Comparison of ENCODE assay signal across 29 cellular contexts in genomic region chr1:228396770-228397453, GRCh38. TPM values are rescaled to one million over a fixed set of nuclear protein-coding genes. Genes with fewer than 3 reads are reported as not detected.
DNase-seq lines count a peak whose midpoint lies in the region; ATAC-seq, FAIRE-seq and TF ChIP-seq lines count a peak whose summit lies in the region.
"Had no signal": no experiment of that assay in that cellular context is flagged by ENCODE, and none has a peak within 500 bp of the region (broad histone marks: within the 10 kb centered on the region; RNA-seq: fewer than 3 reads in every experiment).

No MANE protein-coding gene starts in this region.

- TF ChIP-seq CTCF in natural killer cell (IDR thresholded peaks at IDR 0.05) (no peak), chondrocyte (IDR thresholded peaks at IDR 0.05) (no peak), upper lobe of right lung (IDR thresholded peaks at IDR 0.05) (no peak)

- DNase-seq in natural killer cell (peak; percentile 5), chondrocyte (ENCODE audit: low spot score) (peak; percentile 70), mesenteric fat pad (ENCODE audit: low spot score) (peak; percentile 77), upper lobe of right lung (peak; percentile 55), NCI-H146 (lab: John Stamatoyannopoulos, UW) (no peak), HTR-8/SVneo (ENCODE audit: insufficient read length, low spot score) (no peak)
- DNase-seq in natural killer cell treated with Interleukin-12 subunit alpha and Interleukin-12 subunit beta and Interleukin-15 and Interleukin-18, amount 100 ng/mL, for 72 hours (ENCODE audit: low spot score) = no peak
- DNase-seq: activated CD8-positive, alpha-beta memory T cell treated with anti-CD3 and anti-CD28 coated beads, Interleukin-2, amount 50 U/mL, for 4 hours; DMS53; islet precursor cell; naive B cell; NCI-H1048; NCI-H1694; NCI-H446 treated with DMSO at 0.1 percent for 48 hours; occipital lobe; stimulated activated naive B cell treated with anti-CD40 and anti-IgM and Interleukin-4, amounts not matched to agents 10 μg/mL and 1 μg/mL and 100 μg/mL, for 72 hours; substantia nigra; T-helper 1 cell had no signal

- no peaks in the 10 kb centered on the region for H3K27me3 ChIP-seq in upper lobe of right lung
- H3K27me3 ChIP-seq: ascending aorta, SJSA1, upper lobe of left lung had no signal

- no peaks in the 10 kb centered on the region for H3K9me3 ChIP-seq in upper lobe of right lung
- H3K9me3 ChIP-seq: ascending aorta, SJSA1, upper lobe of left lung had no signal

- no peak overlapping the region for H3K27ac ChIP-seq in upper lobe of right lung
- H3K27ac ChIP-seq: ascending aorta, SJSA1, upper lobe of left lung had no signal

- H3K4me1 ChIP-seq in upper lobe of right lung = peaks cover 12% of the 10 kb centered on the region

- FAIRE-seq in HTR-8/SVneo (lab: Jason Lieb, UNC) = no peak

- H3K9me3 Mint-ChIP-seq in natural killer cell (no peaks in the 10 kb centered on the region), chondrocyte (ENCODE audit: low read depth) (no peaks in the 10 kb centered on the region)
- no peaks in the 10 kb centered on the region for H3K9me3 Mint-ChIP-seq in natural killer cell treated with Interleukin-12 subunit alpha and Interleukin-12 subunit beta and Interleukin-15 and Interleukin-18, amount 100 ng/mL, for 72 hours
- H3K9me3 Mint-ChIP-seq: mesothelial cell of epicardium; naive B cell; stimulated activated naive B cell treated with anti-CD40 and anti-IgM and Interleukin-4, amounts not matched to agents 10 μg/mL and 1 μg/mL and 100 μg/mL, for 72 hours; WTC11 had no signal

- H3K4me3 Mint-ChIP-seq in natural killer cell = no peak overlapping the region
- H3K4me3 Mint-ChIP-seq in natural killer cell treated with Interleukin-12 subunit alpha and Interleukin-12 subunit beta and Interleukin-15 and Interleukin-18, amount 100 ng/mL, for 72 hours = no peak overlapping the region
- H3K4me3 Mint-ChIP-seq in chondrocyte (ENCODE audit: unreplicated experiment) = no peak overlapping the region
- H3K4me3 Mint-ChIP-seq: activated naive CD8-positive, alpha-beta T cell; mesothelial cell of epicardium; stimulated activated naive B cell treated with anti-CD40 and anti-IgM and Interleukin-4, amounts not matched to agents 10 μg/mL and 1 μg/mL and 100 μg/mL, for 72 hours; WTC11 had no signal

- H3K27me3 Mint-ChIP-seq in natural killer cell (ENCODE audit: low read depth in 2 of 2) (no peaks in the 10 kb centered on the region), chondrocyte (ENCODE audit: low read depth) (no peaks in the 10 kb centered on the region)
- H3K27me3 Mint-ChIP-seq in natural killer cell treated with Interleukin-12 subunit alpha and Interleukin-12 subunit beta and Interleukin-15 and Interleukin-18, amount 100 ng/mL, for 72 hours = no peaks in the 10 kb centered on the region
- H3K27me3 Mint-ChIP-seq: activated naive CD8-positive, alpha-beta T cell; naive B cell; stimulated activated naive B cell treated with anti-CD40 and anti-IgM and Interleukin-4, amounts not matched to agents 10 μg/mL and 1 μg/mL and 100 μg/mL, for 72 hours had no signal

- ATAC-seq in natural killer cell (no peak), upper lobe of right lung (no peak), GM18511 (IDR thresholded peaks at IDR 0.05; ENCODE audit: unreplicated experiment) (no peak)
- no peak for ATAC-seq in natural killer cell treated with Interleukin-12 subunit alpha and Interleukin-12 subunit beta and Interleukin-15 and Interleukin-18, amount 100 ng/mL, for 72 hours
- ATAC-seq: esophagus mucosa; left ventricle myocardium superior; stimulated activated naive B cell treated with anti-CD40 and anti-IgM and Interleukin-4, amounts not matched to agents 10 μg/mL and 1 μg/mL and 100 μg/mL, for 72 hours; WTC11 had no signal

- peaks cover 16 to 40% of the 10 kb centered on the region in 2 donors for H3K4me1 Mint-ChIP-seq in natural killer cell
- H3K4me1 Mint-ChIP-seq in natural killer cell treated with Interleukin-12 subunit alpha and Interleukin-12 subunit beta and Interleukin-15 and Interleukin-18, amount 100 ng/mL, for 72 hours (ENCODE audit: low read depth in 2 of 2) = peaks cover 15 to 32% of the 10 kb centered on the region in 2 donors
- H3K4me1 Mint-ChIP-seq in chondrocyte (ENCODE audit: low read depth) = peaks cover 20% of the 10 kb centered on the region
- H3K4me1 Mint-ChIP-seq: WTC11 had no signal

- H3K36me3 Mint-ChIP-seq in natural killer cell (no peaks in the 10 kb centered on the region), chondrocyte (ENCODE audit: low read depth) (peaks cover 27% of the 10 kb centered on the region)
- no peaks in the 10 kb centered on the region for H3K36me3 Mint-ChIP-seq in natural killer cell treated with Interleukin-12 subunit alpha and Interleukin-12 subunit beta and Interleukin-15 and Interleukin-18, amount 100 ng/mL, for 72 hours
- H3K36me3 Mint-ChIP-seq: activated naive CD8-positive, alpha-beta T cell; naive B cell had no signal

- H3K36me3 ChIP-seq in upper lobe of right lung = peaks cover 66% of the 10 kb centered on the region

- intact Hi-C loops in natural killer cell (cut with micrococcal nuclease) (no loop called here), upper lobe of right lung (cut with DNase I) (no loop called here)

- no peak overlapping the region for H3K4me3 ChIP-seq in upper lobe of right lung
- H3K4me3 ChIP-seq: ascending aorta, SJSA1, upper lobe of left lung had no signal

- H3K27ac Mint-ChIP-seq in natural killer cell = no peak overlapping the region
- no peak overlapping the region for H3K27ac Mint-ChIP-seq in natural killer cell treated with Interleukin-12 subunit alpha and Interleukin-12 subunit beta and Interleukin-15 and Interleukin-18, amount 100 ng/mL, for 72 hours
- no peak overlapping the region for H3K27ac Mint-ChIP-seq in chondrocyte (ENCODE audit: unreplicated experiment)
- H3K27ac Mint-ChIP-seq: mesothelial cell of epicardium, WTC11 had no signal

RNA-seq across cellular contexts. Expression of gene TRIM11, which starts 9.7 kb away (rescaled TPM):
- 10 to 100 TPM; 65.1 to 91.4 (median 83.2) TPM for total RNA-seq in natural killer cell
- total RNA-seq in natural killer cell treated with Interleukin-12 subunit alpha and Interleukin-12 subunit beta and Interleukin-15 and Interleukin-18, amount 100 ng/mL, for 72 hours = 10 to 100 TPM; 69.2 to 84.7 TPM
- 16.0 to 22.4 TPM (median 20.0 TPM) in 3 replicates for total RNA-seq in chondrocyte
- total RNA-seq in mesenteric fat pad = 12.2 TPM
- 22.8 TPM for total RNA-seq in upper lobe of right lung

RNA-seq across cellular contexts. Expression of gene TRIM17, which starts 19.7 kb away (rescaled TPM):
- 10 to 100 TPM in 1 of 3 donors, 1 to 10 TPM in 2; 8.0 to 13.4 (median 8.4) TPM for total RNA-seq in natural killer cell
- 1 to 10 TPM; 2.0 to 2.2 TPM for total RNA-seq in natural killer cell treated with Interleukin-12 subunit alpha and Interleukin-12 subunit beta and Interleukin-15 and Interleukin-18, amount 100 ng/mL, for 72 hours
- 0.28 to 0.35 TPM in 2 of 3 replicates, not detected in the other for total RNA-seq in chondrocyte
- not detected for total RNA-seq in mesenteric fat pad
- total RNA-seq in upper lobe of right lung = 2.6 TPM
- total RNA-seq: ascending aorta, HT-29, RPMI7951, SJSA1 had no signal

Comparison
In these comparisons a context has a peak if more than half of its experiments do, and no peak if none do; other contexts are left out.
1. DNase-seq: peak in natural killer cell (single experiment), chondrocyte (single experiment), mesenteric fat pad (single experiment) and upper lobe of right lung (single experiment); none in natural killer cell treated with Interleukin-12 subunit alpha and Interleukin-12 subunit beta and Interleukin-15 and Interleukin-18, amount 100 ng/mL, for 72 hours (single experiment), NCI-H146 (single experiment) and HTR-8/SVneo (single experiment).